1 cellular context compared by ENCODE assay signal in the genomic region with DNA sequence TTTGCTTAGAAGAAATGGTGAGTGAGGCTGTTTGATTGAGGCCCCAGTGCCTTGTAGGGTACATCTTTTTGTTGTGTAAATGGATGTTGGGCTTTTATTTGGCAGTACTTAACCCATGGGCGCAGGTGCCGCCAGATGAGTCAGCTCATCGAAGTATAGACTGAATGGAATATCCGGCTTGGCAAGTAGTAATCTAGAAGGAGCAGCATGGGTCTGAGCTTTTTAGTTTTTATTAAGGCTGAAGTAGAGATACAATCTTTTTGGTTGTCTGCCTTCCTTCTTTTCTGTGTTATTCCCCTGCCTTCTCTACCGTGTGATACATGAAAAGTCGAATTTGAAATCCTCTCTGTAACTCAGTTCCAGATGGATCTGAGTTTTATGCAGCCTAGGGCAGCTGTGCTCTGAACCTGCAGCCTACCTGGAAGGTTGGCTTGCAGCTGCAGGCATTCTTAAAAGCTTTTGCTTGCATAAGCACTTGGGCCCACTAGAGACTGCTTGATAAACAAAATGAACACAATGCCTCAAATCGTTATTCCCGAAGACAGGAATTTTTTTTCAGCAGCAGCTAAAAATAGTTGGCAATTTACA.
TF ChIP-seq lines count a peak whose summit lies in the region.

No MANE protein-coding gene starts in this region.

TF ChIP-seq in GM23338, 12 proteins besides CTCF, POLR2A, EP300 and RAD21 (continued from another document):
- TF ChIP-seq, protein P1, sequence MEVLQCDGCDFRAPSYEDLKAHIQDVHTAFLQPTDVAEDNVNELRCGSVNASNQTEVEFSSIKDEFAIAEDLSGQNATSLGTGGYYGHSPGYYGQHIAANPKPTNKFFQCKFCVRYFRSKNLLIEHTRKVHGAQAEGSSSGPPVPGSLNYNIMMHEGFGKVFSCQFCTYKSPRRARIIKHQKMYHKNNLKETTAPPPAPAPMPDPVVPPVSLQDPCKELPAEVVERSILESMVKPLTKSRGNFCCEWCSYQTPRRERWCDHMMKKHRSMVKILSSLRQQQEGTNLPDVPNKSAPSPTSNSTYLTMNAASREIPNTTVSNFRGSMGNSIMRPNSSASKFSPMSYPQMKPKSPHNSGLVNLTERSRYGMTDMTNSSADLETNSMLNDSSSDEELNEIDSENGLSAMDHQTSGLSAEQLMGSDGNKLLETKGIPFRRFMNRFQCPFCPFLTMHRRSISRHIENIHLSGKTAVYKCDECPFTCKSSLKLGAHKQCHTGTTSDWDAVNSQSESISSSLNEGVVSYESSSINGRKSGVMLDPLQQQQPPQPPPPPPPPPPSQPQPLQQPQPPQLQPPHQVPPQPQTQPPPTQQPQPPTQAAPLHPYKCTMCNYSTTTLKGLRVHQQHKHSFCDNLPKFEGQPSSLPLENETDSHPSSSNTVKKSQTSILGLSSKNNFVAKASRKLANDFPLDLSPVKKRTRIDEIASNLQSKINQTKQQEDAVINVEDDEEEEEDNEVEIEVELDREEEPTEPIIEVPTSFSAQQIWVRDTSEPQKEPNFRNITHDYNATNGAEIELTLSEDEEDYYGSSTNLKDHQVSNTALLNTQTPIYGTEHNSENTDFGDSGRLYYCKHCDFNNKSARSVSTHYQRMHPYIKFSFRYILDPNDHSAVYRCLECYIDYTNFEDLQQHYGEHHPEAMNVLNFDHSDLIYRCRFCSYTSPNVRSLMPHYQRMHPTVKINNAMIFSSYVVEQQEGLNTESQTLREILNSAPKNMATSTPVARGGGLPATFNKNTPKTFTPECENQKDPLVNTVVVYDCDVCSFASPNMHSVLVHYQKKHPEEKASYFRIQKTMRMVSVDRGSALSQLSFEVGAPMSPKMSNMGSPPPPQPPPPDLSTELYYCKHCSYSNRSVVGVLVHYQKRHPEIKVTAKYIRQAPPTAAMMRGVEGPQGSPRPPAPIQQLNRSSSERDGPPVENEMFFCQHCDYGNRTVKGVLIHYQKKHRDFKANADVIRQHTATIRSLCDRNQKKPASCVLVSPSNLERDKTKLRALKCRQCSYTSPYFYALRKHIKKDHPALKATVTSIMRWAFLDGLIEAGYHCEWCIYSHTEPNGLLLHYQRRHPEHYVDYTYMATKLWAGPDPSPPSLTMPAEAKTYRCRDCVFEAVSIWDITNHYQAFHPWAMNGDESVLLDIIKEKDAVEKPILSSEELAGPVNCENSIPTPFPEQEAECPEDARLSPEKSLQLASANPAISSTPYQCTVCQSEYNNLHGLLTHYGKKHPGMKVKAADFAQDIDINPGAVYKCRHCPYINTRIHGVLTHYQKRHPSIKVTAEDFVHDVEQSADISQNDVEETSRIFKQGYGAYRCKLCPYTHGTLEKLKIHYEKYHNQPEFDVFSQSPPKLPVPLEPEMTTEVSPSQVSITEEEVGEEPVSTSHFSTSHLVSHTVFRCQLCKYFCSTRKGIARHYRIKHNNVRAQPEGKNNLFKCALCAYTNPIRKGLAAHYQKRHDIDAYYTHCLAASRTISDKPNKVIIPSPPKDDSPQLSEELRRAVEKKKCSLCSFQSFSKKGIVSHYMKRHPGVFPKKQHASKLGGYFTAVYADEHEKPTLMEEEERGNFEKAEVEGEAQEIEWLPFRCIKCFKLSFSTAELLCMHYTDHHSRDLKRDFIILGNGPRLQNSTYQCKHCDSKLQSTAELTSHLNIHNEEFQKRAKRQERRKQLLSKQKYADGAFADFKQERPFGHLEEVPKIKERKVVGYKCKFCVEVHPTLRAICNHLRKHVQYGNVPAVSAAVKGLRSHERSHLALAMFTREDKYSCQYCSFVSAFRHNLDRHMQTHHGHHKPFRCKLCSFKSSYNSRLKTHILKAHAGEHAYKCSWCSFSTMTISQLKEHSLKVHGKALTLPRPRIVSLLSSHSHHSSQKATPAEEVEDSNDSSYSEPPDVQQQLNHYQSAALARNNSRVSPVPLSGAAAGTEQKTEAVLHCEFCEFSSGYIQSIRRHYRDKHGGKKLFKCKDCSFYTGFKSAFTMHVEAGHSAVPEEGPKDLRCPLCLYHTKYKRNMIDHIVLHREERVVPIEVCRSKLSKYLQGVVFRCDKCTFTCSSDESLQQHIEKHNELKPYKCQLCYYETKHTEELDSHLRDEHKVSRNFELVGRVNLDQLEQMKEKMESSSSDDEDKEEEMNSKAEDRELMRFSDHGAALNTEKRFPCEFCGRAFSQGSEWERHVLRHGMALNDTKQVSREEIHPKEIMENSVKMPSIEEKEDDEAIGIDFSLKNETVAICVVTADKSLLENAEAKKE (CRISPR knock-in tag; IDR thresholded peaks at IDR 0.05): peak; percentile 33; the same call in 1 of the 2 replicates
- TF ChIP-seq, protein P2, sequence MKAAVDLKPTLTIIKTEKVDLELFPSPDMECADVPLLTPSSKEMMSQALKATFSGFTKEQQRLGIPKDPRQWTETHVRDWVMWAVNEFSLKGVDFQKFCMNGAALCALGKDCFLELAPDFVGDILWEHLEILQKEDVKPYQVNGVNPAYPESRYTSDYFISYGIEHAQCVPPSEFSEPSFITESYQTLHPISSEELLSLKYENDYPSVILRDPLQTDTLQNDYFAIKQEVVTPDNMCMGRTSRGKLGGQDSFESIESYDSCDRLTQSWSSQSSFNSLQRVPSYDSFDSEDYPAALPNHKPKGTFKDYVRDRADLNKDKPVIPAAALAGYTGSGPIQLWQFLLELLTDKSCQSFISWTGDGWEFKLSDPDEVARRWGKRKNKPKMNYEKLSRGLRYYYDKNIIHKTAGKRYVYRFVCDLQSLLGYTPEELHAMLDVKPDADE (IDR thresholded peaks at IDR 0.05): 0 out of 2 replicates have a peak, but pooled peaks have one; percentile 28
- no peak for TF ChIP-seq EZH2 (IDR thresholded peaks at IDR 0.05; ENCODE audit: low read depth, unreplicated experiment)
